In genomic region chr6:116335612-116336011, GRCh38 we compare ENCODE assay signal across 32 cellular contexts.
"Had no signal": no experiment of that assay in that cellular context is flagged by ENCODE, and none has a peak within 500 bp of the region (broad histone marks: within the 10 kb centered on the region; RNA-seq: fewer than 3 reads in every experiment).

No MANE protein-coding gene starts in this region.

- H3K36me3 ChIP-seq: ascending aorta, cardiac muscle cell, Peyer's patch, SJSA1 had no signal

- ATAC-seq: activated CD4-positive, alpha-beta T cell treated with anti-CD3 and anti-CD28 coated beads for 36 hours; activated CD8-positive, alpha-beta T cell treated with anti-CD3 and anti-CD28 coated beads, Interleukin-2, amount 10 ng/mL, durations not matched to agents 7 days and 5 days; PC-3 had no signal

- H3K9me3 ChIP-seq: ascending aorta, SJSA1, SK-N-SH had no signal

- H3K27ac Mint-ChIP-seq: activated CD4-positive, alpha-beta T cell treated with anti-CD3 and anti-CD28 coated beads for 36 hours; activated CD4-positive, alpha-beta T cell treated with anti-CD3 and anti-CD28 coated beads, Interleukin-2, amount 10 ng/mL, durations not matched to agents 7 days and 5 days; activated CD8-positive, alpha-beta T cell treated with anti-CD3 and anti-CD28 coated beads, Interleukin-2, amount 10 ng/mL, durations not matched to agents 7 days and 5 days; activated naive CD4-positive, alpha-beta T cell treated with anti-CD3 and anti-CD28 coated beads, Interleukin-2, amount 50 U/mL, for 24 hours; activated naive CD8-positive, alpha-beta T cell treated with anti-CD3 and anti-CD28 coated beads, Interleukin-2, amount 10 ng/mL, durations not matched to agents 7 days and 5 days; activated T-cell treated with anti-CD3 and anti-CD28 coated beads, Interleukin-2, amount 50 U/mL, for 24 hours; activated T-helper 2 cell treated with anti-CD3 and anti-CD28 coated beads, Interferon-gamma antibody, Interleukin-2, Interleukin-4, amounts not matched to agents 10 μg/mL and 5 μg/mL and 100 μg/mL, durations not matched to agents 14 hours and 24 hours and 36 hours; T-helper 1 cell treated with Interleukin-12 subunit alpha and Interleukin-12 subunit beta and Interleukin-4 antibody, amounts not matched to agents 30 μg/mL and 1 μg/mL, for 36 hours; T-helper 2 cell treated with Interferon-gamma antibody and Interleukin-4, amounts not matched to agents 5 μg/mL and 100 μg/mL, for 36 hours had no signal

- H3K36me3 Mint-ChIP-seq: activated naive CD4-positive, alpha-beta T cell treated with anti-CD3 and anti-CD28 coated beads, Interleukin-2, amount 50 U/mL, for 24 hours; activated naive CD8-positive, alpha-beta T cell treated with anti-CD3 and anti-CD28 coated beads, Interleukin-2, amount 10 ng/mL, durations not matched to agents 7 days and 5 days had no signal

- H3K4me3 ChIP-seq: ascending aorta, cardiac muscle cell, Peyer's patch, SJSA1 had no signal

- H3K9me3 Mint-ChIP-seq: activated T-helper 2 cell treated with anti-CD3 and anti-CD28 coated beads, Interferon-gamma antibody, Interleukin-2, Interleukin-4, amounts not matched to agents 10 μg/mL and 5 μg/mL and 100 μg/mL, durations not matched to agents 14 hours and 24 hours and 36 hours; central memory CD8-positive, alpha-beta T cell; T-helper 2 cell treated with Interferon-gamma antibody and Interleukin-4, amounts not matched to agents 5 μg/mL and 100 μg/mL, for 36 hours had no signal

- H3K27me3 ChIP-seq: ascending aorta, cardiac muscle cell, Peyer's patch, SJSA1 had no signal

- H3K4me2 ChIP-seq: SK-N-SH had no signal

- FAIRE-seq: TTC549 had no signal

- H3K27ac ChIP-seq: ascending aorta, cardiac muscle cell, Peyer's patch, SJSA1 had no signal

- H3K9ac ChIP-seq: SK-N-SH had no signal

- H3K4me3 Mint-ChIP-seq: activated CD4-positive, alpha-beta T cell treated with anti-CD3 and anti-CD28 coated beads for 36 hours; activated CD4-positive, alpha-beta T cell treated with anti-CD3 and anti-CD28 coated beads, Interleukin-2, amount 10 ng/mL, durations not matched to agents 7 days and 5 days; activated CD8-positive, alpha-beta T cell treated with anti-CD3 and anti-CD28 coated beads, Interleukin-2, amount 10 ng/mL, durations not matched to agents 7 days and 5 days; activated naive CD4-positive, alpha-beta T cell treated with anti-CD3 and anti-CD28 coated beads, Interleukin-2, amount 50 U/mL, for 24 hours; activated naive CD8-positive, alpha-beta T cell treated with anti-CD3 and anti-CD28 coated beads, Interleukin-2, amount 10 ng/mL, durations not matched to agents 7 days and 5 days; activated T-cell treated with anti-CD3 and anti-CD28 coated beads, Interleukin-2, amount 50 U/mL, for 24 hours; central memory CD8-positive, alpha-beta T cell; T-helper 1 cell treated with Interleukin-12 subunit alpha and Interleukin-12 subunit beta and Interleukin-4 antibody, amounts not matched to agents 30 μg/mL and 1 μg/mL, for 36 hours; T-helper 2 cell treated with Interferon-gamma antibody and Interleukin-4, amounts not matched to agents 5 μg/mL and 100 μg/mL, for 36 hours had no signal

- DNase-seq: activated CD4-positive, alpha-beta T cell treated with anti-CD3 and anti-CD28 coated beads for 36 hours; activated CD4-positive, alpha-beta T cell treated with anti-CD3 and anti-CD28 coated beads, Interleukin-2, amount 10 ng/mL, durations not matched to agents 7 days and 5 days; activated CD4-positive, alpha-beta T cell treated with anti-CD3 and anti-CD28 coated beads, Interleukin-2, amount 50 U/mL, for 48 hours; activated CD8-positive, alpha-beta T cell treated with anti-CD3 and anti-CD28 coated beads, Interleukin-2, amount 10 ng/mL, durations not matched to agents 7 days and 5 days; activated gamma-delta T cell; activated naive CD4-positive, alpha-beta T cell treated with Interleukin-2 at 50 U/mL for 16 hours; activated naive CD8-positive, alpha-beta T cell treated with anti-CD3 and anti-CD28 coated beads, Interleukin-2, amount 10 ng/mL, durations not matched to agents 7 days and 5 days; activated T-cell treated with anti-CD3 and anti-CD28 coated beads, Interleukin-2, amount 50 U/mL, for 24 hours; amygdala; MM.1S; MV-4-11; NCI-H1092; NCI-H1436 treated with DMSO at 0.1 percent for 48 hours; NCI-H1694 treated with DMSO at 0.1 percent for 48 hours; NCI-H2029; NCI-H345; NCI-H524 treated with DMSO at 0.1 percent for 48 hours; NK-92 treated with Interleukin-12 subunit alpha and Interleukin-12 subunit beta, amount 100 ng/mL, for 24 hours; PC-3; Peyer's patch; RPMI8226; SHP77 treated with DMSO at 0.1 percent for 48 hours; SK-N-SH had no signal

- H3K4me1 ChIP-seq: ascending aorta, Peyer's patch, SJSA1 had no signal

- H3K4me1 Mint-ChIP-seq: activated CD4-positive, alpha-beta T cell treated with anti-CD3 and anti-CD28 coated beads for 36 hours; activated CD4-positive, alpha-beta T cell treated with anti-CD3 and anti-CD28 coated beads, Interleukin-2, amount 10 ng/mL, durations not matched to agents 7 days and 5 days; activated naive CD4-positive, alpha-beta T cell treated with anti-CD3 and anti-CD28 coated beads, Interleukin-2, amount 50 U/mL, for 24 hours; activated naive CD8-positive, alpha-beta T cell treated with anti-CD3 and anti-CD28 coated beads, Interleukin-2, amount 10 ng/mL, durations not matched to agents 7 days and 5 days; central memory CD8-positive, alpha-beta T cell had no signal

- H3K27me3 Mint-ChIP-seq: activated CD4-positive, alpha-beta T cell treated with anti-CD3 and anti-CD28 coated beads for 36 hours; activated CD4-positive, alpha-beta T cell treated with anti-CD3 and anti-CD28 coated beads, Interleukin-2, amount 10 ng/mL, durations not matched to agents 7 days and 5 days; activated naive CD4-positive, alpha-beta T cell treated with anti-CD3 and anti-CD28 coated beads, Interleukin-2, amount 50 U/mL, for 24 hours; activated naive CD8-positive, alpha-beta T cell treated with anti-CD3 and anti-CD28 coated beads, Interleukin-2, amount 10 ng/mL, durations not matched to agents 7 days and 5 days; activated T-cell treated with anti-CD3 and anti-CD28 coated beads, Interleukin-2, amount 50 U/mL, for 24 hours; central memory CD8-positive, alpha-beta T cell had no signal
